Comparison of ENCODE assay signal across 28 cellular contexts in genomic region chr4:38466401-38466800, GRCh38.
"Had no signal": no experiment of that assay in that cellular context is flagged by ENCODE, and none has a peak within 500 bp of the region (broad histone marks: within the 10 kb centered on the region; RNA-seq: fewer than 3 reads in every experiment).

No MANE protein-coding gene starts in this region.

- FAIRE-seq: islet of Langerhans, small intestine had no signal

- H3K36me3 ChIP-seq: adrenal gland, ascending aorta, cardiac muscle cell, gastrocnemius medialis, suprapubic skin, tibial artery, WERI-Rb-1 had no signal

- H3K27ac ChIP-seq: adrenal gland, ascending aorta, cardiac muscle cell, coronary artery, dorsolateral prefrontal cortex, gastrocnemius medialis, suprapubic skin, tibial artery, WERI-Rb-1 had no signal

- H3K27me3 ChIP-seq: adrenal gland, ascending aorta, cardiac muscle cell, dorsolateral prefrontal cortex, gastrocnemius medialis, suprapubic skin, tibial artery had no signal

- ATAC-seq: activated CD4-positive, CD25-positive, alpha-beta regulatory T cell treated with anti-CD3 and anti-CD28 coated beads, Interleukin-2, amount 50 U/mL, for 24 hours; gastrocnemius medialis; left ventricle myocardium superior; sciatic nerve; stimulated activated memory B cell treated with anti-CD40 and anti-IgM and Interleukin-4, amounts not matched to agents 10 μg/mL and 1 μg/mL and 100 μg/mL, for 72 hours had no signal

- H3K9me3 ChIP-seq: gastrocnemius medialis, suprapubic skin, tibial artery had no signal

- H3K4me3 ChIP-seq: adrenal gland, ascending aorta, cardiac muscle cell, coronary artery, dorsolateral prefrontal cortex, gastrocnemius medialis, suprapubic skin, tibial artery had no signal

- H3K4me1 ChIP-seq: adrenal gland, ascending aorta, gastrocnemius medialis, tibial artery had no signal

- DNase-seq: activated CD4-positive, alpha-beta memory T cell treated with anti-CD3 and anti-CD28 coated beads for 36 hours; activated CD4-positive, alpha-beta T cell treated with anti-CD3 and anti-CD28 coated beads, Interleukin-2, amount 10 ng/mL, durations not matched to agents 24 days and 14 days; activated CD8-positive, alpha-beta memory T cell treated with anti-CD3 and anti-CD28 coated beads, Interleukin-2, amount 50 U/mL, for 4 hours; activated effector memory CD4-positive, alpha-beta T cell treated with anti-CD3 and anti-CD28 coated beads, Interleukin-2, amount 50 U/mL, for 16 hours; activated naive CD4-positive, alpha-beta T cell treated with anti-CD3 and anti-CD28 coated beads for 36 hours; activated naive CD8-positive, alpha-beta T cell treated with anti-CD3 and anti-CD28 coated beads for 36 hours; activated T-cell treated with anti-CD3 and anti-CD28 coated beads, Interleukin-2, amount 50 U/mL, for 1 hour; adrenal gland; dorsolateral prefrontal cortex; effector memory CD4-positive, alpha-beta T cell; gastrocnemius medialis; glutamatergic neuron; left cardiac atrium; left ventricle myocardium superior; retina; small intestine; stimulated activated CD4-positive, alpha-beta T cell treated with anti-CD3 and anti-CD28 coated beads, Interleukin-4, amount 100 ng/mL, for 24 hours; T-helper 9 cell; tibial artery; WERI-Rb-1 had no signal
